13 cellular contexts compared by ENCODE assay signal in the genomic region with DNA sequence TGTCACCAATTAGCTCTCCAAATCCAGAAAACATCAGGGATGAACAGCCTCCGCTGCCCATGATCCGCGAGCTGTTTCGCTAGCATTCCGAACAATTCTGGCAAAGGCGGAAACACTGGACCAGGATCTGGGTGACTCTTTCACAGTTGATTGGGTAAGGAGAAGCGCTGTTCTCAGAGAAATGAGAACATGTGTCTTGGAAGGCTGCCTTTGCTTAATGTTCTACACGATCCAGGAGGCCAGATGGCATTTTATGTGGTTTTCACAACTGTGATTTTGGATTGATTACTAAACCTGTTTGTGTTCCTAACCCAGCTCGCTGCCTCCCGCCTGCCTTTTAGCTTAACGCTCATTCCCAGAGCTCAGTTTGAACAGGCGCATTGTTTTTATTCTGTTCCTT.
DNase-seq lines count a peak whose midpoint lies in the region; ATAC-seq and TF ChIP-seq lines count a peak whose summit lies in the region.
"Had no signal": no experiment of that assay in that cellular context is flagged by ENCODE, and none has a peak within 500 bp of the region (broad histone marks: within the 10 kb centered on the region; RNA-seq: fewer than 3 reads in every experiment).

No MANE protein-coding gene starts in this region.

- ATAC-seq in effector memory CD8-positive, alpha-beta T cell (replicated peaks), result no peak
- ATAC-seq in HG03039 (IDR thresholded peaks at IDR 0.05; ENCODE audit: unreplicated experiment), result no peak

- no peak overlapping the region for H3K27ac ChIP-seq in tibial artery
- H3K27ac ChIP-seq: spleen had no signal

- peaks cover 15 to 34% of the 10 kb centered on the region in 2 donors for H3K27me3 Mint-ChIP-seq in effector memory CD8-positive, alpha-beta T cell
- H3K27me3 Mint-ChIP-seq: activated CD4-positive, alpha-beta T cell treated with anti-CD3 and anti-CD28 coated beads, Interleukin-2, amount 10 ng/mL, durations not matched to agents 24 days and 14 days had no signal

- no peak overlapping the region for H3K27ac Mint-ChIP-seq in effector memory CD8-positive, alpha-beta T cell
- H3K27ac Mint-ChIP-seq: activated CD4-positive, alpha-beta T cell treated with anti-CD3 and anti-CD28 coated beads, Interleukin-2, amount 10 ng/mL, durations not matched to agents 24 days and 14 days; naive B cell had no signal

- H3K27me3 ChIP-seq in tibial artery, result no peaks in the 10 kb centered on the region

- TF ChIP-seq CTCF in fibroblast of pulmonary artery (IDR thresholded peaks at IDR 0.05; ENCODE audit: low read length, missing control alignments) (no peak), tibial artery (IDR thresholded peaks at IDR 0.05) (no peak)

- H3K4me1 ChIP-seq in tibial artery, result no peaks in the 10 kb centered on the region
- H3K4me1 ChIP-seq: spleen had no signal

- H3K4me3 Mint-ChIP-seq in effector memory CD8-positive, alpha-beta T cell, result no peak overlapping the region
- H3K4me3 Mint-ChIP-seq: activated CD4-positive, alpha-beta T cell treated with anti-CD3 and anti-CD28 coated beads, Interleukin-2, amount 10 ng/mL, durations not matched to agents 24 days and 14 days; naive B cell had no signal

- H3K4me1 Mint-ChIP-seq in effector memory CD8-positive, alpha-beta T cell (ENCODE audit: low read depth in 2 of 2), result no peaks in the 10 kb centered on the region
- H3K4me1 Mint-ChIP-seq: activated CD4-positive, alpha-beta T cell treated with anti-CD3 and anti-CD28 coated beads, Interleukin-2, amount 10 ng/mL, durations not matched to agents 24 days and 14 days had no signal

- intact Hi-C loops in tibial artery (cut with DNase I; ENCODE audit: low total_unique reads), result no loop called here

- H3K9me3 Mint-ChIP-seq in effector memory CD8-positive, alpha-beta T cell, result no peaks in the 10 kb centered on the region
- H3K9me3 Mint-ChIP-seq: activated CD4-positive, alpha-beta T cell treated with anti-CD3 and anti-CD28 coated beads, Interleukin-2, amount 10 ng/mL, durations not matched to agents 24 days and 14 days had no signal

- peak; percentile 44 for DNase-seq in EH (ENCODE audit: low read depth)
- DNase-seq in NCI-H524 (lab: John Stamatoyannopoulos, UW), result peak; percentile 40 to 84
- peak; percentile 16 for DNase-seq in fibroblast of pulmonary artery (ENCODE audit: low read depth)
- DNase-seq in renal cortical epithelial cell (ENCODE audit: low read depth), result peak; percentile 99
- no peak for DNase-seq in T1000 (lab: John Stamatoyannopoulos, UW)
- DNase-seq in effector memory CD8-positive, alpha-beta T cell, result no peak
- no peak for DNase-seq in tibial artery
- DNase-seq: activated CD4-positive, alpha-beta T cell treated with anti-CD3 and anti-CD28 coated beads, Interleukin-2, amount 10 ng/mL, durations not matched to agents 24 days and 14 days; activated naive CD4-positive, alpha-beta T cell treated with Interleukin-2 at 50 U/mL for 16 hours; naive B cell; NCI-H774; spleen had no signal

- no peak overlapping the region for H3K4me3 ChIP-seq in fibroblast of pulmonary artery (replicated peaks; ENCODE audit: low read depth, low read length)
- H3K4me3 ChIP-seq in tibial artery, result no peak overlapping the region
- H3K4me3 ChIP-seq: spleen had no signal

- H3K36me3 ChIP-seq in tibial artery, result no peaks in the 10 kb centered on the region
- H3K36me3 ChIP-seq: spleen had no signal

- no peaks in the 10 kb centered on the region for H3K9me3 ChIP-seq in tibial artery
- H3K9me3 ChIP-seq: spleen had no signal

- H3K36me3 Mint-ChIP-seq in effector memory CD8-positive, alpha-beta T cell (ENCODE audit: insufficient read depth), result peaks cover 3% of the 10 kb centered on the region
- H3K36me3 Mint-ChIP-seq: naive B cell had no signal

Comparison
In these comparisons a context has a peak if more than half of its experiments do, and no peak if none do; other contexts are left out.
1. DNase-seq: peak in EH (single experiment), NCI-H524 (2 of 2), fibroblast of pulmonary artery (single experiment) and renal cortical epithelial cell (single experiment); none in T1000 (single experiment), effector memory CD8-positive, alpha-beta T cell (0 of 3) and tibial artery (0 of 2).